Comparison of ENCODE assay signal across 9 cellular contexts in the genomic region with DNA sequence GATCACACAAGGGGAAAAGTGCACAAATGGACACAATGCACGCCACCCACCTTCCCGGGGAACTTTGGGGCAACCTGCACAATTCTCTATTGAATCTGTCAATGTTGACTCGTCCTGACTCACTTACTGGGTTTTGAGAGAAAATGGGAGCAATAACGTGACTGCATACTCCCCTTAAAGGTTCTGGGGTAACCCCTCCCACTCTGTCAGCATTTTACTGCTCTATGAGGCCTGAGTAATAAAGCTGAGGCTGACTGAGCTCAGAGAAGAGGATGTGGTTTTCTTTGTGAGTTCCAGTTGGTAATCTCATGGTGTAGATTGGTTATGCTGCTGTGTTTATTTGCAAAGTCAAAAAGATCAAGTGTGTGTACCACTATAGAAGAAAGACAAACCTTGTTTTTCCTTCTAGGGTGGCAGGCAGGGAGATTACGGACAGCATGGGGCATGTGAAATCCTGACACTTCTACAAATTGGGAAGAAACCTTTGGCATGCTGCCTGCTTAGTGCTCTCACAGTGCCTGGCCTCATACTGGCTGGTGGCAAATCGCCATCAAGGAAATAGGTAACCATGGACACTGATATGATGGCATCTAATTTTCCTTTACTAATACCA. TPM values are rescaled to one million over a fixed set of nuclear protein-coding genes. Genes with fewer than 3 reads are reported as not detected.
A peak's percentile ranks its signal among the peaks of the same experiment; 100 is the strongest.
DNase-seq lines count a peak whose midpoint lies in the region; ATAC-seq, FAIRE-seq and TF ChIP-seq lines count a peak whose summit lies in the region.
"Had no signal": no experiment of that assay in that cellular context is flagged by ENCODE, and none has a peak within 500 bp of the region (broad histone marks: within the 10 kb centered on the region; RNA-seq: fewer than 3 reads in every experiment).

No MANE protein-coding gene starts in this region.

- no peaks in the 10 kb centered on the region for H3K27me3 Mint-ChIP-seq in type B pancreatic cell

- peak overlapping the region; percentile 76 for H3K27ac ChIP-seq in RWPE2 (ENCODE audit: poor library complexity, severe bottlenecking)
- H3K27ac ChIP-seq in lower lobe of right lung: peak overlapping the region; percentile 19

- peak; percentile 91 for DNase-seq in AG08395 (ENCODE audit: low spot score)
- no peak for DNase-seq in RWPE2 (ENCODE audit: low spot score)
- DNase-seq in activated effector memory CD4-positive, alpha-beta T cell treated with anti-CD3 and anti-CD28 coated beads, Interleukin-2, amount 50 U/mL, for 16 hours: peak; percentile 74
- DNase-seq in lower lobe of right lung: no peak
- no peak for DNase-seq in type B pancreatic cell (ENCODE audit: extremely low spot score, unreplicated experiment)
- no peak for DNase-seq in D721Med (ENCODE audit: insufficient read length, low spot score)

- H3K9me3 Mint-ChIP-seq in type B pancreatic cell: no peaks in the 10 kb centered on the region
- H3K9me3 Mint-ChIP-seq: neural crest cell had no signal

- H3K27ac Mint-ChIP-seq in type B pancreatic cell: peak overlapping the region; percentile 7

- H3K36me3 ChIP-seq in RWPE2 (ENCODE audit: low read depth) (peaks cover 7% of the 10 kb centered on the region; the same call in 1 of the 2 replicates), lower lobe of right lung (peaks cover 35% of the 10 kb centered on the region)

- H3K9me3 ChIP-seq in RWPE2 (ENCODE audit: severe bottlenecking): no peaks in the 10 kb centered on the region
- H3K9me3 ChIP-seq in lower lobe of right lung: no peaks in the 10 kb centered on the region

- peaks cover 9% of the 10 kb centered on the region for H3K4me1 Mint-ChIP-seq in type B pancreatic cell (ENCODE audit: unreplicated experiment)
- H3K4me1 Mint-ChIP-seq: neural crest cell had no signal

- TF ChIP-seq CTCF in RWPE2 (IDR thresholded peaks at IDR 0.05; ENCODE audit: poor library complexity, severe bottlenecking) (no peak), lower lobe of right lung (IDR thresholded peaks at IDR 0.05) (no peak), type B pancreatic cell (conservative IDR thresholded peaks at IDR 0.05) (no peak), D721Med (IDR thresholded peaks at IDR 0.05; ENCODE audit: insufficient read depth, missing control alignments) (no peak)

- H3K27me3 ChIP-seq in RWPE2 (ENCODE audit: insufficient read depth, poor library complexity, severe bottlenecking): no peaks in the 10 kb centered on the region
- no peaks in the 10 kb centered on the region for H3K27me3 ChIP-seq in lower lobe of right lung (ENCODE audit: low read depth)

- FAIRE-seq in D721Med (lab: Jason Lieb, UNC): no peak

- H3K36me3 Mint-ChIP-seq in type B pancreatic cell: peaks cover 43% of the 10 kb centered on the region

- intact Hi-C loops in lower lobe of right lung (cut with DNase I): no loop called here

- H3K4me3 Mint-ChIP-seq in type B pancreatic cell: no peak overlapping the region
- H3K4me3 Mint-ChIP-seq: neural crest cell had no signal

- ATAC-seq in GM19023 (IDR thresholded peaks at IDR 0.05; ENCODE audit: unreplicated experiment): peak; percentile 95
- ATAC-seq in HG03103 (IDR thresholded peaks at IDR 0.05; ENCODE audit: low read depth, unreplicated experiment): peak; percentile 85
- peak; percentile 95 for ATAC-seq in RWPE2 (ENCODE audit: low read depth)
- peak; percentile 76 to 82 for ATAC-seq in lower lobe of right lung

- H3K4me3 ChIP-seq in RWPE2 (ENCODE audit: severe bottlenecking): no peak overlapping the region
- no peak overlapping the region for H3K4me3 ChIP-seq in lower lobe of right lung

- H3K4me1 ChIP-seq in RWPE2 (ENCODE audit: insufficient read depth, poor library complexity, severe bottlenecking): peaks cover 23% of the 10 kb centered on the region
- peaks cover 35% of the 10 kb centered on the region for H3K4me1 ChIP-seq in lower lobe of right lung

RNA-seq across cellular contexts. Expression of a gene that starts 16.1 kb away (rescaled TPM):
- total RNA-seq in lower lobe of right lung (3.7 TPM), type B pancreatic cell (ENCODE audit: low replicate concordance) (116 and 626 TPM in 2 replicates)

RNA-seq across cellular contexts. Expression of a gene that starts 23.9 kb away (rescaled TPM):
- total RNA-seq in lower lobe of right lung (not detected), type B pancreatic cell (ENCODE audit: low replicate concordance) (21.6 and 54.4 TPM in 2 replicates)
- total RNA-seq: neural crest cell had no signal

RNA-seq across cellular contexts. Expression of a gene that starts 30.5 kb away (rescaled TPM):
- total RNA-seq in lower lobe of right lung (not detected), type B pancreatic cell (ENCODE audit: low replicate concordance) (21.7 and 88.5 TPM in 2 replicates)
- total RNA-seq: neural crest cell had no signal

Comparison
In these comparisons a context has a peak if more than half of its experiments do, and no peak if none do; other contexts are left out.
1. DNase-seq: peak in AG08395 (single experiment) and activated effector memory CD4-positive, alpha-beta T cell treated with anti-CD3 and anti-CD28 coated beads, Interleukin-2, amount 50 U/mL, for 16 hours (single experiment); none in RWPE2 (single experiment), lower lobe of right lung (single experiment), type B pancreatic cell (single experiment) and D721Med (single experiment).
2. RNA of a gene that starts 16.1 kb away (total RNA-seq): 116 to 626 TPM in type B pancreatic cell; 3.7 TPM in lower lobe of right lung (single experiment); every median in the first group is over 10 times any median in the second.
3. RNA of a gene that starts 23.9 kb away (total RNA-seq): 21.6 to 54.4 TPM in type B pancreatic cell; not detected in lower lobe of right lung (single experiment); every median in the first group is over 10 times any median in the second.
4. RNA of a gene that starts 30.5 kb away (total RNA-seq): 21.7 to 88.5 TPM in type B pancreatic cell; not detected in lower lobe of right lung (single experiment); every median in the first group is over 10 times any median in the second.
5. Peak in every context shown above with its lines, with median percentiles within 50 percentile points of each other: ATAC-seq.